ENCODE assay signal across 3 cellular contexts in the genomic region with DNA sequence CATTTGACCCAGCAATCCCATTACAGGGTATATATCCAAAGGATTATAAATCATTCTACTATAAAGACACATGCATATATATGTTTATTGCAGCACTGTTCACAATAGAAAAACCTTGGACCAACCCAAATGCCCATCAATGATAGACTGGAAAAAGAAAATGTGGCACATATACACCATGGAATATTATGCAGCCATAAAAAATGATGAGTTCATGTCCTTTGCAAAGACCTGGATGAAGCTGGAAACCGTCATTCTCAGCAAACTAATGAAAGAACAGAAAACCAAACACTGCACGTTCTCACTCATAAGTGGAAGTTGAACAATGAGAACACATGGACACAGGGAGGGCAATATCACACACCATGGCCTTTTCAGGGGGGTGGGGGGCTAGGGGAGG.
TF ChIP-seq lines count a peak whose summit lies in the region.

No MANE protein-coding gene starts in this region.

TF ChIP-seq in HEK293, 187 proteins besides CTCF, POLR2A, EP300 and RAD21:
- peak; percentile 83 for TF ChIP-seq ZNF146 (tag by site-specific recombination; IDR thresholded peaks at IDR 0.05)
TF ChIP-seq in HEK293: peak in this region for 1; not testable (repeated sequence) for 186.

TF ChIP-seq in K562, 482 proteins besides CTCF, POLR2A, EP300 and RAD21:
- TF ChIP-seq ZNF146 (CRISPR knock-in tag; IDR thresholded peaks at IDR 0.05; ENCODE audit: unreplicated experiment) (peak; percentile 75), BCOR (IDR thresholded peaks at IDR 0.05) (peak; percentile 19; the same call in 1 of the 2 replicates)

TF ChIP-seq in HepG2, 621 proteins besides CTCF, POLR2A, EP300 and RAD21:
- TF ChIP-seq HNRNPK (IDR thresholded peaks at IDR 0.05; ENCODE audit: low read depth, low read length, poor library complexity, severe bottlenecking): peak; percentile 34
TF ChIP-seq in HepG2: peak in this region for 1; not testable (repeated sequence) for 620.
